In genomic region chr17:57236686-57237299, GRCh38 we compare ENCODE assay signal across 20 cellular contexts. TPM values are rescaled to one million over a fixed set of nuclear protein-coding genes. Genes with fewer than 3 reads are reported as not detected.
A peak's percentile ranks its signal among the peaks of the same experiment; 100 is the strongest.
DNase-seq lines count a peak whose midpoint lies in the region; ATAC-seq, FAIRE-seq and TF ChIP-seq lines count a peak whose summit lies in the region.
"Had no signal": no experiment of that assay in that cellular context is flagged by ENCODE, and none has a peak within 500 bp of the region (broad histone marks: within the 10 kb centered on the region; RNA-seq: fewer than 3 reads in every experiment).

No MANE protein-coding gene starts in this region.

- peak overlapping the region; percentile 6; the same call in 1 of the 2 replicates for H2BK5ac ChIP-seq in H1 (ENCODE audit: low read depth, low read length)
- H2BK5ac ChIP-seq in trophoblast cell (ENCODE audit: low read depth, low read length, poor library complexity), result no peak overlapping the region

- peaks cover 0 to 13% (median 1%) of the 10 kb centered on the region in 4 experiments; a peak in 3 of 7 replicates for H3K4me1 ChIP-seq in H1 (replicated peaks in 1 of 4; ENCODE audit: control insufficient read depth in 3 of 4, insufficient read depth in 4 of 4, low read length in 3 of 4)
- H3K4me1 ChIP-seq in trophoblast cell (ENCODE audit: control insufficient read depth in 1 of 2, insufficient read depth in 2 of 2, low read length in 2 of 2), result peaks cover 0 to 2% of the 10 kb centered on the region in 2 experiments

- TF ChIP-seq POLR2A in H1 (IDR thresholded peaks at IDR 0.05; ENCODE audit: control extremely low read depth in 1 of 2, low read depth in 2 of 2, low read length in 2 of 2), result no peak

- H4K8ac ChIP-seq in H1 (ENCODE audit: extremely low read depth, insufficient read depth, low read length), result no peak overlapping the region
- no peak overlapping the region for H4K8ac ChIP-seq in trophoblast cell (ENCODE audit: low read depth, low read length)

- POLR2A ChIA-PET in H1 (lab: Charles Lee; ENCODE audit: partially characterized antibody), result no interaction called here

- no peaks in the 10 kb centered on the region for H3K23me2 ChIP-seq in H1 (ENCODE audit: low read depth, low read length)

- H3K36me3 ChIP-seq in H1 (ENCODE audit: control insufficient read depth in 2 of 4, insufficient read depth in 4 of 4, low read length in 3 of 4), result no peaks in the 10 kb centered on the region
- H3K36me3 ChIP-seq in trophoblast cell (ENCODE audit: control insufficient read depth in 1 of 2, insufficient read depth in 2 of 2, low read length in 2 of 2), result no peaks in the 10 kb centered on the region

- H3K9ac ChIP-seq in H1 (replicated peaks in 1 of 4; ENCODE audit: extremely low read depth in 1 of 4, low read depth in 3 of 4, low read length in 3 of 4) (no peak overlapping the region), trophoblast cell (ENCODE audit: low read length) (no peak overlapping the region)
- H3K9ac ChIP-seq: GM23248, KMS-11 had no signal

- no peak overlapping the region for H4K5ac ChIP-seq in H1 (ENCODE audit: insufficient read length, low read depth, low read length)

- 84% methylated on average over 5 of the region's 5 CpGs; no CpG with 5 or more reads in 1 of the 2 experiments for WGBS in H1 (ENCODE audit: extremely low coverage in 1 of 2, insufficient coverage in 1 of 2, insufficient read length in 1 of 2, insufficient replicate concordance in 2 of 2, low coverage in 1 of 2, low lambda C conversion rate in 2 of 2, missing lambda C conversion rate in 1 of 2), 2 experiments
- WGBS in trophoblast cell (ENCODE audit: extremely low coverage, insufficient coverage, insufficient read length), result no CpG with 5 or more reads among the region's 5 CpGs

- DNase-seq in NCI-H1105 treated with DMSO at 0.1 percent for 48 hours (lab: John Stamatoyannopoulos, UW) (peak; percentile 25), NCI-H1105 (lab: John Stamatoyannopoulos, UW) (no peak), NCI-H2171 (lab: John Stamatoyannopoulos, UW) (peak; percentile 12), H1 (ENCODE audit: low read depth in 1 of 2, low spot score in 2 of 2) (no peak), trophoblast cell (peak in 1 of 2 donors; percentile 8), activated gamma-delta T cell (lab: John Stamatoyannopoulos, UW) (no peak)
- DNase-seq: 8988T; Calu3; CD4-positive, alpha-beta memory T cell; GDM1; GM23248; NCI-H1092; NCI-H187 treated with DMSO at 0.1 percent for 48 hours; NCI-H524; SHP77 treated with DMSO at 0.1 percent for 48 hours had no signal

- no peak for ATAC-seq in GM18520 (IDR thresholded peaks at IDR 0.05; ENCODE audit: unreplicated experiment)
- ATAC-seq in HG03135 (IDR thresholded peaks at IDR 0.05; ENCODE audit: unreplicated experiment), result no peak
- ATAC-seq: GM12878, HepG2 had no signal

- no peak for FAIRE-seq in H1 (lab: Jason Lieb, UNC)
- FAIRE-seq: GM12878, HepG2 had no signal

- H3K56ac ChIP-seq in H1 (replicated peaks; ENCODE audit: insufficient read length, low read depth, low read length), result no peak overlapping the region

- TF ChIP-seq RAD21 in H1 (IDR thresholded peaks at IDR 0.05 in 1 of 2, conservative IDR thresholded peaks at IDR 0.05 in 1 of 2; ENCODE audit: low read depth in 2 of 2, low read length in 2 of 2), result no peak

- H2BK120ac ChIP-seq in H1 (replicated peaks; ENCODE audit: low read depth, low read length) (no peak overlapping the region), trophoblast cell (ENCODE audit: insufficient read depth, low read length, poor library complexity) (no peak overlapping the region)

- H3K79me1 ChIP-seq in H1 (ENCODE audit: low read depth, low read length) (no peaks in the 10 kb centered on the region), trophoblast cell (ENCODE audit: low read length) (peaks cover 3% of the 10 kb centered on the region)

- H3K27ac ChIP-seq in H1 (ENCODE audit: low read depth, low read length), result no peak overlapping the region
- H3K27ac ChIP-seq in trophoblast cell (ENCODE audit: low read depth, low read length), result no peak overlapping the region
- H3K27ac ChIP-seq: GM23248, KMS-11 had no signal

- TF ChIP-seq CTCF in H1 (IDR thresholded peaks at IDR 0.05; ENCODE audit: control extremely low read depth in 1 of 3, insufficient read depth in 1 of 3, low read depth in 1 of 3, low read length in 3 of 3), result no peak

- peak overlapping the region; percentile 33; the same call in 1 of the 2 replicates for H3K18ac ChIP-seq in H1 (ENCODE audit: extremely low read depth, low read length)
- H3K18ac ChIP-seq in trophoblast cell (ENCODE audit: low read length), result no peak overlapping the region

- TF ChIP-seq EP300 in H1 (IDR thresholded peaks at IDR 0.05; ENCODE audit: borderline replicate concordance in 1 of 2, low read depth in 2 of 2, low read length in 2 of 2), result no peak

- H2AK5ac ChIP-seq in H1 (ENCODE audit: low read depth, low read length) (0 out of 2 replicates have a peak overlapping the region, but pooled peaks have one; percentile 49), trophoblast cell (ENCODE audit: low read length) (no peak overlapping the region)

- no peak overlapping the region for H3K23ac ChIP-seq in H1 (ENCODE audit: insufficient read length)
- H3K23ac ChIP-seq in trophoblast cell (ENCODE audit: low read length), result no peak overlapping the region

- H4K20me1 ChIP-seq in H1 (replicated peaks in 1 of 2; ENCODE audit: control insufficient read depth in 1 of 2, insufficient read depth in 2 of 2, low read length in 2 of 2), result peaks cover 0 to 1% of the 10 kb centered on the region in 2 experiments

- H3K4ac ChIP-seq in H1 (replicated peaks; ENCODE audit: insufficient read length, low read depth, low read length) (peak overlapping the region; percentile 27), trophoblast cell (ENCODE audit: low read depth, low read length) (no peak overlapping the region)

- H3K79me2 ChIP-seq in H1 (ENCODE audit: control insufficient read depth in 1 of 2, insufficient read depth in 2 of 2, low read length in 2 of 2), result no peaks in the 10 kb centered on the region
- no peaks in the 10 kb centered on the region for H3K79me2 ChIP-seq in trophoblast cell (ENCODE audit: control insufficient read depth, insufficient read depth, low read length, poor library complexity)

- no peak overlapping the region for H2AFZ ChIP-seq in H1 (ENCODE audit: low read length)
- H2AFZ ChIP-seq in trophoblast cell (ENCODE audit: insufficient read depth, low read length, poor library complexity), result no peak overlapping the region
- H2AFZ ChIP-seq: GM23248 had no signal

- H4K91ac ChIP-seq in H1 (replicated peaks; ENCODE audit: insufficient read length, low read length) (no peak overlapping the region), trophoblast cell (ENCODE audit: low read depth, low read length) (peak overlapping the region; percentile 26)

- H3K14ac ChIP-seq in H1 (ENCODE audit: insufficient read length), result no peak overlapping the region
- H3K14ac ChIP-seq in trophoblast cell (ENCODE audit: low read length), result no peak overlapping the region

- 0 out of 2 replicates have a peak overlapping the region, but pooled peaks have one; percentile 7 for H2BK20ac ChIP-seq in H1 (ENCODE audit: low read length)

- H3K4me3 ChIP-seq in H1 (ENCODE audit: extremely low read depth in 1 of 4, insufficient read depth in 2 of 4, low read depth in 3 of 4, low read length in 4 of 4) (no peak overlapping the region), trophoblast cell (ENCODE audit: low read depth, low read length) (no peak overlapping the region)
- H3K4me3 ChIP-seq: GM12878, GM23248 had no signal

- H3K4me2 ChIP-seq in H1 (ENCODE audit: insufficient read depth in 1 of 2, low read depth in 2 of 2, low read length in 2 of 2) (no peak overlapping the region), trophoblast cell (ENCODE audit: low read length) (no peak overlapping the region)
- H3K4me2 ChIP-seq: KMS-11 had no signal

- no peak overlapping the region for H2BK15ac ChIP-seq in H1 (ENCODE audit: low read length)

- H3K27me3 ChIP-seq in H1 (replicated peaks in 1 of 4; ENCODE audit: control insufficient read depth in 3 of 4, extremely low read depth in 1 of 4, insufficient read depth in 3 of 4, low read length in 3 of 4) (no peaks in the 10 kb centered on the region), trophoblast cell (ENCODE audit: insufficient read depth, low read length) (no peaks in the 10 kb centered on the region)

- H4K12ac ChIP-seq in trophoblast cell (ENCODE audit: low read depth, low read length), result no peak overlapping the region

- H3K9me3 ChIP-seq in H1 (ENCODE audit: insufficient read depth in 2 of 2, low read depth in 1 of 2, low read length in 1 of 2) (no peaks in the 10 kb centered on the region), trophoblast cell (ENCODE audit: insufficient read depth, low read depth, low read length) (no peaks in the 10 kb centered on the region)

- no peak overlapping the region for H2BK12ac ChIP-seq in H1 (ENCODE audit: low read depth, low read length)
- no peak overlapping the region for H2BK12ac ChIP-seq in trophoblast cell (ENCODE audit: low read length)

- CTCF ChIA-PET in H1 (lab: Charles Lee; ENCODE audit: partially characterized antibody), result interaction anchor here (0.6 to 2.0 kb wide), 5 partner anchors 17 to 440 kb away, joined by 3 to 6 read pairs (median 3); no protein-coding TSS in a partner anchor

TF ChIP-seq in H1, 55 proteins besides CTCF, POLR2A, EP300 and RAD21 (continues in another document):
- TF ChIP-seq SP2 (IDR thresholded peaks at IDR 0.05; ENCODE audit: low read length) (no peak), SIX5 (IDR thresholded peaks at IDR 0.05; ENCODE audit: low read depth, low read length) (no peak), SIRT6 (IDR thresholded peaks at IDR 0.05; ENCODE audit: low read length) (no peak), TBP (IDR thresholded peaks at IDR 0.05; ENCODE audit: low read depth, low read length) (no peak), SAP30 (IDR thresholded peaks at IDR 0.05; ENCODE audit: insufficient read depth, insufficient replicate concordance, low read length) (no peak), SP1 (IDR thresholded peaks at IDR 0.05; ENCODE audit: low read depth, low read length) (no peak), GABPA (IDR thresholded peaks at IDR 0.05; ENCODE audit: borderline replicate concordance, insufficient read depth, low read length) (no peak), BACH1 (IDR thresholded peaks at IDR 0.05; ENCODE audit: low read length) (no peak), NANOG (IDR thresholded peaks at IDR 0.05; ENCODE audit: insufficient read depth, low read depth, low read length, poor library complexity, severe bottlenecking) (no peak)

RNA-seq across cellular contexts. Expression of gene MSI2, which starts 19.5 kb away (rescaled TPM):
- 73.1 and 80.6 TPM in 2 replicates for total RNA-seq in H1 (2021; fragmentation: NEBNext Ultra II Directional; extraction: Animal tissue kit (Norgen Biotek cat#: 25700))
- 36.7 and 50.7 TPM in 2 replicates for polyA plus RNA-seq in H1 (2011; rRNA removed)
- polyA plus RNA-seq in H1 (2011; cell fraction: cytosol; rRNA removed), result 42.1 TPM
- polyA plus RNA-seq in H1 (2011; cell fraction: nucleus; rRNA removed), result 128 TPM
- polyA plus RNA-seq in H1 (2012, experiment 1 of 2), result 44.3 to 54.1 TPM (median 46.9 TPM) in 4 replicates
- 9.0 TPM for polyA plus RNA-seq in H1 (2012, experiment 2 of 2)
- polyA plus RNA-seq in H1 (2013, experiment 1 of 2), result 27.9 TPM
- 25.3 TPM for polyA plus RNA-seq in H1 (2013, experiment 2 of 2)
- 115 and 134 TPM in 2 replicates for polyA minus RNA-seq in H1 (2011; rRNA and poly(A)+ RNA removed)
- 52.1 TPM for polyA minus RNA-seq in H1 (2011; cell fraction: cytosol; rRNA and poly(A)+ RNA removed)
- polyA minus RNA-seq in H1 (2011; cell fraction: nucleus; rRNA and poly(A)+ RNA removed), result 164 TPM
- polyA plus RNA-seq in trophoblast cell (2013), result 41.6 and 44.9 TPM in 2 replicates

Comparison
In these comparisons a context has a peak if more than half of its experiments do, and no peak if none do; other contexts are left out.
1. DNase-seq: peak in NCI-H1105 treated with DMSO at 0.1 percent for 48 hours (single experiment) and NCI-H2171 (single experiment); none in NCI-H1105 (single experiment), H1 (0 of 2) and activated gamma-delta T cell (single experiment).